Comparison of ENCODE assay signal across 2 cellular contexts in the genomic region with DNA sequence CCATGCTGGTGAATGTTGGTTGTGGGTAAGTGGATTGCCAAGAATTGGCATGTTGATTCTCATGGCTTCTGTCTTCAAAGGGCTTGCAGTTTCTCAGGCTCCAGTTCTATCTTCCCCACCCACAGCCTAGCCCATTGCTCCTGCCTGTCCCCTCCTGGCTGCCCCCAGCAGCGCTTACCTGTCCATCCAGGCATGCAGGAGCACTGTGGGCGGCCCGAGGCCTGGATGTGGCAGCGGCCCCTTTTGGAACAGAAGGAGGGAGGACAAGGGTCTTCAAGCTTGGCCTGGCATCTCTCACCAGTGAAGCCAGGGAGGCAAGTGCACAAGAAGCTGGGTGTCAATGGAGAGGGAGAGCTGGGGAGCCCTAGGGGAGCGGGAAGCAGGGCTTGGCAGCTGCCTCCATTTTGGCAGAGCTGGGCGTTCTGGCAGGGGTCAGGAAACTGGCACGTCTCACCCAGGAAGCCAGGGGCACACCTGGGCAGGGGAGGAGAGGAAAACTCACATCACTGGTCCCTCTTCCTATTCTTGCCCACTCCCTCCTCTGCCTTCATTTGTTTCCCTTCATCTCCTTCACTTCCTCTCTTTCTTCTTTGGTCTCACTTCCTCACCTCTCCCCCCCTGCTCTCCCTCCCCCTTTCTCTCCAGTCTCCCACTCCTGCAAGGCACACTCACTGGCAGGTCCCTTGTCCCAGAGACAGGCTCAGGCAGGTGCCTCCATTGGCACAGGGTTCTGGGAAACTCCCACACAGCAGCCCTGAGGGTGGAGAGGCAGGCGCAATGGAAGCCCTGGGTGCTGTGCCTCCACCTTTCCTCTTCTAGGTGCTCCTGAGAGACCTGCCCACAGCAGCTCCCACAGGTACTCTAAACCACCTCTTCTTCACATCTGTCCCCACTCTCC.
TF ChIP-seq lines count a peak whose summit lies in the region.

No MANE protein-coding gene starts in this region.

TF ChIP-seq in GM23338, 12 proteins besides CTCF, POLR2A, EP300 and RAD21 (continues in another document):
- no peak for TF ChIP-seq CREB1 (CRISPR knock-in tag; IDR thresholded peaks at IDR 0.05; ENCODE audit: low read depth)
- TF ChIP-seq STAT1 (IDR thresholded peaks at IDR 0.05; ENCODE audit: unreplicated experiment), result no peak
- no peak for TF ChIP-seq NANOG (IDR thresholded peaks at IDR 0.05; ENCODE audit: borderline replicate concordance)
- TF ChIP-seq EZH2 (IDR thresholded peaks at IDR 0.05; ENCODE audit: low read depth, unreplicated experiment), result no peak
- TF ChIP-seq, protein P1, sequence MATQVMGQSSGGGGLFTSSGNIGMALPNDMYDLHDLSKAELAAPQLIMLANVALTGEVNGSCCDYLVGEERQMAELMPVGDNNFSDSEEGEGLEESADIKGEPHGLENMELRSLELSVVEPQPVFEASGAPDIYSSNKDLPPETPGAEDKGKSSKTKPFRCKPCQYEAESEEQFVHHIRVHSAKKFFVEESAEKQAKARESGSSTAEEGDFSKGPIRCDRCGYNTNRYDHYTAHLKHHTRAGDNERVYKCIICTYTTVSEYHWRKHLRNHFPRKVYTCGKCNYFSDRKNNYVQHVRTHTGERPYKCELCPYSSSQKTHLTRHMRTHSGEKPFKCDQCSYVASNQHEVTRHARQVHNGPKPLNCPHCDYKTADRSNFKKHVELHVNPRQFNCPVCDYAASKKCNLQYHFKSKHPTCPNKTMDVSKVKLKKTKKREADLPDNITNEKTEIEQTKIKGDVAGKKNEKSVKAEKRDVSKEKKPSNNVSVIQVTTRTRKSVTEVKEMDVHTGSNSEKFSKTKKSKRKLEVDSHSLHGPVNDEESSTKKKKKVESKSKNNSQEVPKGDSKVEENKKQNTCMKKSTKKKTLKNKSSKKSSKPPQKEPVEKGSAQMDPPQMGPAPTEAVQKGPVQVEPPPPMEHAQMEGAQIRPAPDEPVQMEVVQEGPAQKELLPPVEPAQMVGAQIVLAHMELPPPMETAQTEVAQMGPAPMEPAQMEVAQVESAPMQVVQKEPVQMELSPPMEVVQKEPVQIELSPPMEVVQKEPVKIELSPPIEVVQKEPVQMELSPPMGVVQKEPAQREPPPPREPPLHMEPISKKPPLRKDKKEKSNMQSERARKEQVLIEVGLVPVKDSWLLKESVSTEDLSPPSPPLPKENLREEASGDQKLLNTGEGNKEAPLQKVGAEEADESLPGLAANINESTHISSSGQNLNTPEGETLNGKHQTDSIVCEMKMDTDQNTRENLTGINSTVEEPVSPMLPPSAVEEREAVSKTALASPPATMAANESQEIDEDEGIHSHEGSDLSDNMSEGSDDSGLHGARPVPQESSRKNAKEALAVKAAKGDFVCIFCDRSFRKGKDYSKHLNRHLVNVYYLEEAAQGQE (IDR thresholded peaks at IDR 0.05; ENCODE audit: unreplicated experiment), result no peak
- no peak for TF ChIP-seq ZNF331 (CRISPR knock-in tag; IDR thresholded peaks at IDR 0.05; ENCODE audit: low read depth)
- no peak for TF ChIP-seq POLR2AphosphoS5 (IDR thresholded peaks at IDR 0.05; ENCODE audit: low read depth)
- TF ChIP-seq, protein P2, sequence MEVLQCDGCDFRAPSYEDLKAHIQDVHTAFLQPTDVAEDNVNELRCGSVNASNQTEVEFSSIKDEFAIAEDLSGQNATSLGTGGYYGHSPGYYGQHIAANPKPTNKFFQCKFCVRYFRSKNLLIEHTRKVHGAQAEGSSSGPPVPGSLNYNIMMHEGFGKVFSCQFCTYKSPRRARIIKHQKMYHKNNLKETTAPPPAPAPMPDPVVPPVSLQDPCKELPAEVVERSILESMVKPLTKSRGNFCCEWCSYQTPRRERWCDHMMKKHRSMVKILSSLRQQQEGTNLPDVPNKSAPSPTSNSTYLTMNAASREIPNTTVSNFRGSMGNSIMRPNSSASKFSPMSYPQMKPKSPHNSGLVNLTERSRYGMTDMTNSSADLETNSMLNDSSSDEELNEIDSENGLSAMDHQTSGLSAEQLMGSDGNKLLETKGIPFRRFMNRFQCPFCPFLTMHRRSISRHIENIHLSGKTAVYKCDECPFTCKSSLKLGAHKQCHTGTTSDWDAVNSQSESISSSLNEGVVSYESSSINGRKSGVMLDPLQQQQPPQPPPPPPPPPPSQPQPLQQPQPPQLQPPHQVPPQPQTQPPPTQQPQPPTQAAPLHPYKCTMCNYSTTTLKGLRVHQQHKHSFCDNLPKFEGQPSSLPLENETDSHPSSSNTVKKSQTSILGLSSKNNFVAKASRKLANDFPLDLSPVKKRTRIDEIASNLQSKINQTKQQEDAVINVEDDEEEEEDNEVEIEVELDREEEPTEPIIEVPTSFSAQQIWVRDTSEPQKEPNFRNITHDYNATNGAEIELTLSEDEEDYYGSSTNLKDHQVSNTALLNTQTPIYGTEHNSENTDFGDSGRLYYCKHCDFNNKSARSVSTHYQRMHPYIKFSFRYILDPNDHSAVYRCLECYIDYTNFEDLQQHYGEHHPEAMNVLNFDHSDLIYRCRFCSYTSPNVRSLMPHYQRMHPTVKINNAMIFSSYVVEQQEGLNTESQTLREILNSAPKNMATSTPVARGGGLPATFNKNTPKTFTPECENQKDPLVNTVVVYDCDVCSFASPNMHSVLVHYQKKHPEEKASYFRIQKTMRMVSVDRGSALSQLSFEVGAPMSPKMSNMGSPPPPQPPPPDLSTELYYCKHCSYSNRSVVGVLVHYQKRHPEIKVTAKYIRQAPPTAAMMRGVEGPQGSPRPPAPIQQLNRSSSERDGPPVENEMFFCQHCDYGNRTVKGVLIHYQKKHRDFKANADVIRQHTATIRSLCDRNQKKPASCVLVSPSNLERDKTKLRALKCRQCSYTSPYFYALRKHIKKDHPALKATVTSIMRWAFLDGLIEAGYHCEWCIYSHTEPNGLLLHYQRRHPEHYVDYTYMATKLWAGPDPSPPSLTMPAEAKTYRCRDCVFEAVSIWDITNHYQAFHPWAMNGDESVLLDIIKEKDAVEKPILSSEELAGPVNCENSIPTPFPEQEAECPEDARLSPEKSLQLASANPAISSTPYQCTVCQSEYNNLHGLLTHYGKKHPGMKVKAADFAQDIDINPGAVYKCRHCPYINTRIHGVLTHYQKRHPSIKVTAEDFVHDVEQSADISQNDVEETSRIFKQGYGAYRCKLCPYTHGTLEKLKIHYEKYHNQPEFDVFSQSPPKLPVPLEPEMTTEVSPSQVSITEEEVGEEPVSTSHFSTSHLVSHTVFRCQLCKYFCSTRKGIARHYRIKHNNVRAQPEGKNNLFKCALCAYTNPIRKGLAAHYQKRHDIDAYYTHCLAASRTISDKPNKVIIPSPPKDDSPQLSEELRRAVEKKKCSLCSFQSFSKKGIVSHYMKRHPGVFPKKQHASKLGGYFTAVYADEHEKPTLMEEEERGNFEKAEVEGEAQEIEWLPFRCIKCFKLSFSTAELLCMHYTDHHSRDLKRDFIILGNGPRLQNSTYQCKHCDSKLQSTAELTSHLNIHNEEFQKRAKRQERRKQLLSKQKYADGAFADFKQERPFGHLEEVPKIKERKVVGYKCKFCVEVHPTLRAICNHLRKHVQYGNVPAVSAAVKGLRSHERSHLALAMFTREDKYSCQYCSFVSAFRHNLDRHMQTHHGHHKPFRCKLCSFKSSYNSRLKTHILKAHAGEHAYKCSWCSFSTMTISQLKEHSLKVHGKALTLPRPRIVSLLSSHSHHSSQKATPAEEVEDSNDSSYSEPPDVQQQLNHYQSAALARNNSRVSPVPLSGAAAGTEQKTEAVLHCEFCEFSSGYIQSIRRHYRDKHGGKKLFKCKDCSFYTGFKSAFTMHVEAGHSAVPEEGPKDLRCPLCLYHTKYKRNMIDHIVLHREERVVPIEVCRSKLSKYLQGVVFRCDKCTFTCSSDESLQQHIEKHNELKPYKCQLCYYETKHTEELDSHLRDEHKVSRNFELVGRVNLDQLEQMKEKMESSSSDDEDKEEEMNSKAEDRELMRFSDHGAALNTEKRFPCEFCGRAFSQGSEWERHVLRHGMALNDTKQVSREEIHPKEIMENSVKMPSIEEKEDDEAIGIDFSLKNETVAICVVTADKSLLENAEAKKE (CRISPR knock-in tag; IDR thresholded peaks at IDR 0.05), result no peak

TF ChIP-seq in endothelial cell of umbilical vein, 7 proteins besides CTCF, POLR2A, EP300 and RAD21:
- TF ChIP-seq GATA2 (IDR thresholded peaks at IDR 0.05; ENCODE audit: insufficient read depth, insufficient read length, low read depth, low read length), result no peak
- TF ChIP-seq, protein P3, sequence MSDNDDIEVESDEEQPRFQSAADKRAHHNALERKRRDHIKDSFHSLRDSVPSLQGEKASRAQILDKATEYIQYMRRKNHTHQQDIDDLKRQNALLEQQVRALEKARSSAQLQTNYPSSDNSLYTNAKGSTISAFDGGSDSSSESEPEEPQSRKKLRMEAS (IDR thresholded peaks at IDR 0.05; ENCODE audit: insufficient read depth, insufficient read length), result no peak
